ENCODE assay signal across 1 cellular context in the genomic region with DNA sequence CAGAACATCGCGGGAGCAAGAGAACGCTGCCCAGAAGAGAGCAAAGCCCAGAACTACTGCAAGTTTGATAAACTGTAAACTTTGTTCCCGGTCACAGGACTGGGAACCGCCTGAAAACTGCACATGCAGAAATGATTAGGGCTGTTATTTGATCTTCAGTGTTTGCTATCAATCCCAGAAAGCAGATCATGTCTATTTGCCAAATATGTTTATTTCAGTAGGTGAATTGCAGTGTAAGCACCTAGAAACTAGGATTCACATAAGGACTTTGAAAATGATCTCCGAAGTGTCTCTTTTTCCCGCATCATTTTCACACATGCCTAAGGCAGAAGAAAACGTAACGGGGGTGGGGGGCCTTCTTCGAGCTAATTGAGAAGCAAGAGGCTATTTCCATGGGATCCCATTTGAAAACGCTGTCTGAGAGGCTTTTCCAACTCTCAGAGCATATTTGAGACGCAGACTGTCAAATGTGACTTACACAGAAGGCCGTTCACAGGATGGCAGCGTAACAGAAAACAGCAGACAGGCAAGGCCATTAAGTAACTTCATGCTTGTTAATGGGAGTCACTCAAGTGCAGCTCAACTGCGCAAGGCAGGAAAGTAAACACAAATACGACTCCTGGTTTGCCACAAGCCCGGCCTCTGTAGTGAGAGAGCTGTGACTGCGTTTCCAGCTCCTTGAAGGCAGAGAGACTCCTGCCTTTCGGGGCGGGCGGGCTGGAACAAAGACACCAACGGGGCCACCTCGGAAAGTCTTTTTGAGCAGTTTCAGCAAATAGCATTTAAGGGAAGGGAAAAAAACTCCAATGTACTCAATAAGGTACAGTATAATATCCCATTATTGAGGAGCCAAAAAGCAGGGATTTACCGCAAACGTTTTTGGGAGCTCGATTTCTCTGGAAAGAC.
TF ChIP-seq lines count a peak whose summit lies in the region.

No MANE protein-coding gene starts in this region.

TF ChIP-seq in K562, 482 proteins besides CTCF, POLR2A, EP300 and RAD21 (continued from another document and continues in another):
- TF ChIP-seq, protein P1, sequence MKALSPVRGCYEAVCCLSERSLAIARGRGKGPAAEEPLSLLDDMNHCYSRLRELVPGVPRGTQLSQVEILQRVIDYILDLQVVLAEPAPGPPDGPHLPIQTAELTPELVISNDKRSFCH (CRISPR knock-in tag; IDR thresholded peaks at IDR 0.05), result no peak
- TF ChIP-seq, protein P1 (tag; IDR thresholded peaks at IDR 0.05), result 0 out of 2 replicates have a peak, but pooled peaks have one; percentile 13
- TF ChIP-seq KAT2B (IDR thresholded peaks at IDR 0.05; ENCODE audit: low read depth, low read length) (no peak), ZNF717 (CRISPR knock-in tag; IDR thresholded peaks at IDR 0.05) (no peak), GABPA (tag; conservative IDR thresholded peaks at IDR 0.05; ENCODE audit: low read depth) (0 out of 2 replicates have a peak, but pooled peaks have one; percentile 11), NCOA1 (IDR thresholded peaks at IDR 0.05; ENCODE audit: low read depth) (no peak), ZNF780A (CRISPR knock-in tag; IDR thresholded peaks at IDR 0.05) (no peak), BRD4 (IDR thresholded peaks at IDR 0.05) (0 out of 2 replicates have a peak, but pooled peaks have one; percentile 18), EWSR1 (IDR thresholded peaks at IDR 0.05; ENCODE audit: borderline replicate concordance, low read depth, partially characterized antibody) (peak; percentile 87), ZC3H11A (IDR thresholded peaks at IDR 0.05; ENCODE audit: low read depth, low read length) (no peak), MAFF (IDR thresholded peaks at IDR 0.05; ENCODE audit: low read length) (no peak), ZNF668 (CRISPR knock-in tag; IDR thresholded peaks at IDR 0.05) (no peak), ZNF124 (CRISPR knock-in tag; IDR thresholded peaks at IDR 0.05) (no peak), XRCC4 (IDR thresholded peaks at IDR 0.05; ENCODE audit: extremely low read depth, insufficient read depth, insufficient read length) (no peak), PML (IDR thresholded peaks at IDR 0.05; ENCODE audit: low read length) (no peak), HDAC1 (IDR thresholded peaks at IDR 0.05) (no peak), RB1 (IDR thresholded peaks at IDR 0.05; ENCODE audit: low read depth) (0 out of 2 replicates have a peak, but pooled peaks have one; percentile 5), POLR2H (tag; IDR thresholded peaks at IDR 0.05; ENCODE audit: low read depth) (peak; percentile 71), ZNF445 (CRISPR knock-in tag; IDR thresholded peaks at IDR 0.05; ENCODE audit: low read depth) (no peak), YY1 (IDR thresholded peaks at IDR 0.05; ENCODE audit: borderline replicate concordance in 1 of 3, control insufficient read depth in 1 of 3, extremely low read depth in 1 of 3, insufficient read depth in 3 of 3, insufficient read length in 1 of 3, insufficient replicate concordance in 2 of 3, low read depth in 1 of 3, low read length in 2 of 3) (peak in 1 of 3 experiments; percentile 56), ZNF707 (CRISPR knock-in tag; conservative IDR thresholded peaks at IDR 0.05) (no peak), SNRNP70 (optimal IDR thresholded peaks at IDR 0.05; ENCODE audit: low read depth, low read length) (no peak), RBFOX2 (IDR thresholded peaks at IDR 0.05; ENCODE audit: low read depth, low read length) (peak; percentile 42), RBM25 (IDR thresholded peaks at IDR 0.05; ENCODE audit: low read depth, low read length, severe bottlenecking) (no peak), HNRNPUL1 (IDR thresholded peaks at IDR 0.05; ENCODE audit: low read length) (no peak), CBFA2T3 (IDR thresholded peaks at IDR 0.05) (no peak), HDAC3 (IDR thresholded peaks at IDR 0.05; ENCODE audit: borderline replicate concordance, partially characterized antibody) (no peak), L3MBTL2 (IDR thresholded peaks at IDR 0.05) (peak; percentile 76; the same call in 1 of the 2 replicates), KAT7 (CRISPR knock-in tag; IDR thresholded peaks at IDR 0.05; ENCODE audit: borderline replicate concordance) (no peak), ZNF134 (CRISPR knock-in tag; conservative IDR thresholded peaks at IDR 0.05) (no peak), ZNF197 (CRISPR knock-in tag; IDR thresholded peaks at IDR 0.05; ENCODE audit: low read depth) (no peak), FOXA3 (CRISPR knock-in tag; conservative IDR thresholded peaks at IDR 0.05 in 1 of 2, IDR thresholded peaks at IDR 0.05 in 1 of 2) (peak; percentile 62 to 67; a peak in 2 of 4 replicates), NEUROD1 (IDR thresholded peaks at IDR 0.05; ENCODE audit: borderline replicate concordance, low read depth, low read length, partially characterized antibody) (no peak), NR2C2 (CRISPR knock-in tag; IDR thresholded peaks at IDR 0.05) (no peak), NR2C2 (tag; IDR thresholded peaks at IDR 0.05) (peak; percentile 29), ZFP30 (CRISPR knock-in tag; IDR thresholded peaks at IDR 0.05; ENCODE audit: borderline replicate concordance) (no peak), ZFX (CRISPR knock-in tag; IDR thresholded peaks at IDR 0.05) (0 out of 2 replicates have a peak, but pooled peaks have one; percentile 30), PYGO2 (tag; IDR thresholded peaks at IDR 0.05) (no peak), SMAD3 (CRISPR knock-in tag; conservative IDR thresholded peaks at IDR 0.05) (no peak), WHSC1 (IDR thresholded peaks at IDR 0.05; ENCODE audit: low read length) (no peak)
- TF ChIP-seq, protein P2, sequence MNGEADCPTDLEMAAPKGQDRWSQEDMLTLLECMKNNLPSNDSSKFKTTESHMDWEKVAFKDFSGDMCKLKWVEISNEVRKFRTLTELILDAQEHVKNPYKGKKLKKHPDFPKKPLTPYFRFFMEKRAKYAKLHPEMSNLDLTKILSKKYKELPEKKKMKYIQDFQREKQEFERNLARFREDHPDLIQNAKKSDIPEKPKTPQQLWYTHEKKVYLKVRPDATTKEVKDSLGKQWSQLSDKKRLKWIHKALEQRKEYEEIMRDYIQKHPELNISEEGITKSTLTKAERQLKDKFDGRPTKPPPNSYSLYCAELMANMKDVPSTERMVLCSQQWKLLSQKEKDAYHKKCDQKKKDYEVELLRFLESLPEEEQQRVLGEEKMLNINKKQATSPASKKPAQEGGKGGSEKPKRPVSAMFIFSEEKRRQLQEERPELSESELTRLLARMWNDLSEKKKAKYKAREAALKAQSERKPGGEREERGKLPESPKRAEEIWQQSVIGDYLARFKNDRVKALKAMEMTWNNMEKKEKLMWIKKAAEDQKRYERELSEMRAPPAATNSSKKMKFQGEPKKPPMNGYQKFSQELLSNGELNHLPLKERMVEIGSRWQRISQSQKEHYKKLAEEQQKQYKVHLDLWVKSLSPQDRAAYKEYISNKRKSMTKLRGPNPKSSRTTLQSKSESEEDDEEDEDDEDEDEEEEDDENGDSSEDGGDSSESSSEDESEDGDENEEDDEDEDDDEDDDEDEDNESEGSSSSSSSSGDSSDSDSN (IDR thresholded peaks at IDR 0.05; ENCODE audit: borderline replicate concordance in 1 of 2, low read depth in 2 of 2, low read length in 2 of 2), result peak; percentile 96 to 97
- TF ChIP-seq, protein P3, sequence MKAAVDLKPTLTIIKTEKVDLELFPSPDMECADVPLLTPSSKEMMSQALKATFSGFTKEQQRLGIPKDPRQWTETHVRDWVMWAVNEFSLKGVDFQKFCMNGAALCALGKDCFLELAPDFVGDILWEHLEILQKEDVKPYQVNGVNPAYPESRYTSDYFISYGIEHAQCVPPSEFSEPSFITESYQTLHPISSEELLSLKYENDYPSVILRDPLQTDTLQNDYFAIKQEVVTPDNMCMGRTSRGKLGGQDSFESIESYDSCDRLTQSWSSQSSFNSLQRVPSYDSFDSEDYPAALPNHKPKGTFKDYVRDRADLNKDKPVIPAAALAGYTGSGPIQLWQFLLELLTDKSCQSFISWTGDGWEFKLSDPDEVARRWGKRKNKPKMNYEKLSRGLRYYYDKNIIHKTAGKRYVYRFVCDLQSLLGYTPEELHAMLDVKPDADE (conservative IDR thresholded peaks at IDR 0.05; ENCODE audit: control insufficient read depth, low read depth, low read length), result no peak
- TF ChIP-seq, protein P4, sequence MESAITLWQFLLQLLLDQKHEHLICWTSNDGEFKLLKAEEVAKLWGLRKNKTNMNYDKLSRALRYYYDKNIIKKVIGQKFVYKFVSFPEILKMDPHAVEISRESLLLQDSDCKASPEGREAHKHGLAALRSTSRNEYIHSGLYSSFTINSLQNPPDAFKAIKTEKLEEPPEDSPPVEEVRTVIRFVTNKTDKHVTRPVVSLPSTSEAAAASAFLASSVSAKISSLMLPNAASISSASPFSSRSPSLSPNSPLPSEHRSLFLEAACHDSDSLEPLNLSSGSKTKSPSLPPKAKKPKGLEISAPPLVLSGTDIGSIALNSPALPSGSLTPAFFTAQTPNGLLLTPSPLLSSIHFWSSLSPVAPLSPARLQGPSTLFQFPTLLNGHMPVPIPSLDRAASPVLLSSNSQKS (CRISPR knock-in tag; IDR thresholded peaks at IDR 0.05), result no peak
- TF ChIP-seq, protein P5, sequence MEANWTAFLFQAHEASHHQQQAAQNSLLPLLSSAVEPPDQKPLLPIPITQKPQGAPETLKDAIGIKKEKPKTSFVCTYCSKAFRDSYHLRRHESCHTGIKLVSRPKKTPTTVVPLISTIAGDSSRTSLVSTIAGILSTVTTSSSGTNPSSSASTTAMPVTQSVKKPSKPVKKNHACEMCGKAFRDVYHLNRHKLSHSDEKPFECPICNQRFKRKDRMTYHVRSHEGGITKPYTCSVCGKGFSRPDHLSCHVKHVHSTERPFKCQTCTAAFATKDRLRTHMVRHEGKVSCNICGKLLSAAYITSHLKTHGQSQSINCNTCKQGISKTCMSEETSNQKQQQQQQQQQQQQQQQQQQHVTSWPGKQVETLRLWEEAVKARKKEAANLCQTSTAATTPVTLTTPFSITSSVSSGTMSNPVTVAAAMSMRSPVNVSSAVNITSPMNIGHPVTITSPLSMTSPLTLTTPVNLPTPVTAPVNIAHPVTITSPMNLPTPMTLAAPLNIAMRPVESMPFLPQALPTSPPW (CRISPR knock-in tag; IDR thresholded peaks at IDR 0.05), result no peak; the same call in 1 of the 2 replicates
- TF ChIP-seq, protein P6, sequence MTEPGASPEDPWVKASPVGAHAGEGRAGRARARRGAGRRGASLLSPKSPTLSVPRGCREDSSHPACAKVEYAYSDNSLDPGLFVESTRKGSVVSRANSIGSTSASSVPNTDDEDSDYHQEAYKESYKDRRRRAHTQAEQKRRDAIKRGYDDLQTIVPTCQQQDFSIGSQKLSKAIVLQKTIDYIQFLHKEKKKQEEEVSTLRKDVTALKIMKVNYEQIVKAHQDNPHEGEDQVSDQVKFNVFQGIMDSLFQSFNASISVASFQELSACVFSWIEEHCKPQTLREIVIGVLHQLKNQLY (CRISPR knock-in tag; conservative IDR thresholded peaks at IDR 0.05), result no peak
- TF ChIP-seq, protein P7, sequence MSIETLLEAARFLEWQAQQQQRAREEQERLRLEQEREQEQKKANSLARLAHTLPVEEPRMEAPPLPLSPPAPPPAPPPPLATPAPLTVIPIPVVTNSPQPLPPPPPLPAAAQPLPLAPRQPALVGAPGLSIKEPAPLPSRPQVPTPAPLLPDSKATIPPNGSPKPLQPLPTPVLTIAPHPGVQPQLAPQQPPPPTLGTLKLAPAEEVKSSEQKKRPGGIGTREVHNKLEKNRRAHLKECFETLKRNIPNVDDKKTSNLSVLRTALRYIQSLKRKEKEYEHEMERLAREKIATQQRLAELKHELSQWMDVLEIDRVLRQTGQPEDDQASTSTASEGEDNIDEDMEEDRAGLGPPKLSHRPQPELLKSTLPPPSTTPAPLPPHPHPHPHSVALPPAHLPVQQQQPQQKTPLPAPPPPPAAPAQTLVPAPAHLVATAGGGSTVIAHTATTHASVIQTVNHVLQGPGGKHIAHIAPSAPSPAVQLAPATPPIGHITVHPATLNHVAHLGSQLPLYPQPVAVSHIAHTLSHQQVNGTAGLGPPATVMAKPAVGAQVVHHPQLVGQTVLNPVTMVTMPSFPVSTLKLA (conservative IDR thresholded peaks at IDR 0.05), result peak in 1 of 2 experiments; percentile 25; a peak in 2 of 4 replicates
- TF ChIP-seq, protein P8, sequence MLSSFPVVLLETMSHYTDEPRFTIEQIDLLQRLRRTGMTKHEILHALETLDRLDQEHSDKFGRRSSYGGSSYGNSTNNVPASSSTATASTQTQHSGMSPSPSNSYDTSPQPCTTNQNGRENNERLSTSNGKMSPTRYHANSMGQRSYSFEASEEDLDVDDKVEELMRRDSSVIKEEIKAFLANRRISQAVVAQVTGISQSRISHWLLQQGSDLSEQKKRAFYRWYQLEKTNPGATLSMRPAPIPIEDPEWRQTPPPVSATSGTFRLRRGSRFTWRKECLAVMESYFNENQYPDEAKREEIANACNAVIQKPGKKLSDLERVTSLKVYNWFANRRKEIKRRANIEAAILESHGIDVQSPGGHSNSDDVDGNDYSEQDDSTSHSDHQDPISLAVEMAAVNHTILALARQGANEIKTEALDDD (IDR thresholded peaks at IDR 0.05), result 0 out of 2 replicates have a peak, but pooled peaks have one; percentile 10
- TF ChIP-seq, protein P9, sequence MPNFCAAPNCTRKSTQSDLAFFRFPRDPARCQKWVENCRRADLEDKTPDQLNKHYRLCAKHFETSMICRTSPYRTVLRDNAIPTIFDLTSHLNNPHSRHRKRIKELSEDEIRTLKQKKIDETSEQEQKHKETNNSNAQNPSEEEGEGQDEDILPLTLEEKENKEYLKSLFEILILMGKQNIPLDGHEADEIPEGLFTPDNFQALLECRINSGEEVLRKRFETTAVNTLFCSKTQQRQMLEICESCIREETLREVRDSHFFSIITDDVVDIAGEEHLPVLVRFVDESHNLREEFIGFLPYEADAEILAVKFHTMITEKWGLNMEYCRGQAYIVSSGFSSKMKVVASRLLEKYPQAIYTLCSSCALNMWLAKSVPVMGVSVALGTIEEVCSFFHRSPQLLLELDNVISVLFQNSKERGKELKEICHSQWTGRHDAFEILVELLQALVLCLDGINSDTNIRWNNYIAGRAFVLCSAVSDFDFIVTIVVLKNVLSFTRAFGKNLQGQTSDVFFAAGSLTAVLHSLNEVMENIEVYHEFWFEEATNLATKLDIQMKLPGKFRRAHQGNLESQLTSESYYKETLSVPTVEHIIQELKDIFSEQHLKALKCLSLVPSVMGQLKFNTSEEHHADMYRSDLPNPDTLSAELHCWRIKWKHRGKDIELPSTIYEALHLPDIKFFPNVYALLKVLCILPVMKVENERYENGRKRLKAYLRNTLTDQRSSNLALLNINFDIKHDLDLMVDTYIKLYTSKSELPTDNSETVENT (CRISPR knock-in tag; IDR thresholded peaks at IDR 0.05), result no peak
- TF ChIP-seq, protein P10, sequence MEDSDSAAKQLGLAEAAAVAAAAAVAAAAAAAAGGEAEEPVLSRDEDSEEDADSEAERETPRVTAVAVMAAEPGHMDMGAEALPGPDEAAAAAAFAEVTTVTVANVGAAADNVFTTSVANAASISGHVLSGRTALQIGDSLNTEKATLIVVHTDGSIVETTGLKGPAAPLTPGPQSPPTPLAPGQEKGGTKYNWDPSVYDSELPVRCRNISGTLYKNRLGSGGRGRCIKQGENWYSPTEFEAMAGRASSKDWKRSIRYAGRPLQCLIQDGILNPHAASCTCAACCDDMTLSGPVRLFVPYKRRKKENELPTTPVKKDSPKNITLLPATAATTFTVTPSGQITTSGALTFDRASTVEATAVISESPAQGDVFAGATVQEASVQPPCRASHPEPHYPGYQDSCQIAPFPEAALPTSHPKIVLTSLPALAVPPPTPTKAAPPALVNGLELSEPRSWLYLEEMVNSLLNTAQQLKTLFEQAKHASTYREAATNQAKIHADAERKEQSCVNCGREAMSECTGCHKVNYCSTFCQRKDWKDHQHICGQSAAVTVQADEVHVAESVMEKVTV (CRISPR knock-in tag; IDR thresholded peaks at IDR 0.05), result peak; percentile 2; the same call in 1 of the 2 replicates
